Comparison of ENCODE assay signal across 15 cellular contexts in genomic region chr6:169186496-169187169, GRCh38.
DNase-seq lines count a peak whose midpoint lies in the region; ATAC-seq and TF ChIP-seq lines count a peak whose summit lies in the region.
"Had no signal": no experiment of that assay in that cellular context is flagged by ENCODE, and none has a peak within 500 bp of the region (broad histone marks: within the 10 kb centered on the region; RNA-seq: fewer than 3 reads in every experiment).

No MANE protein-coding gene starts in this region.

- no peaks in the 10 kb centered on the region for H3K79me1 ChIP-seq in neuronal stem cell (ENCODE audit: low read depth, low read length)

- H4K20me1 ChIP-seq in osteoblast (ENCODE audit: insufficient read depth, low read length), result no peaks in the 10 kb centered on the region
- H4K20me1 ChIP-seq: BLaER1 had no signal

- no peak overlapping the region for H3K4me3 Mint-ChIP-seq in activated CD4-positive, alpha-beta memory T cell treated with anti-CD3 and anti-CD28 coated beads for 36 hours
- H3K4me3 Mint-ChIP-seq: CD8-positive, alpha-beta memory T cell had no signal

- no CpG with 5 or more reads among the region's 25 CpGs for WGBS in neuronal stem cell (ENCODE audit: extremely low coverage in 2 of 2, insufficient read length in 2 of 2, insufficient replicate concordance in 1 of 2), 2 donors

- no peak overlapping the region for H2BK15ac ChIP-seq in neuronal stem cell (ENCODE audit: low read length)

- H2BK5ac ChIP-seq in neuronal stem cell (ENCODE audit: low read length), result no peak overlapping the region

- H4K8ac ChIP-seq in neuronal stem cell (ENCODE audit: low read depth, low read length), result no peak overlapping the region

- no peaks in the 10 kb centered on the region for H3K79me2 ChIP-seq in osteoblast (ENCODE audit: insufficient read depth, low read length)

- no peaks in the 10 kb centered on the region for H3K9me3 Mint-ChIP-seq in activated CD4-positive, alpha-beta memory T cell treated with anti-CD3 and anti-CD28 coated beads for 36 hours
- H3K9me3 Mint-ChIP-seq: CD8-positive, alpha-beta memory T cell had no signal

- H3K4me3 ChIP-seq in SJCRH30 (peak overlapping the region; percentile 69), neuronal stem cell (ENCODE audit: low read length in 2 of 2) (no peak overlapping the region), osteoblast (ENCODE audit: insufficient read depth, low read length) (no peak overlapping the region)
- H3K4me3 ChIP-seq: BLaER1, GM23248 had no signal

- H3K27ac ChIP-seq in SJCRH30 (peak overlapping the region; percentile 98), neuronal stem cell (replicated peaks; ENCODE audit: low read length) (no peak overlapping the region), osteoblast (ENCODE audit: low read depth, low read length) (no peak overlapping the region)
- H3K27ac ChIP-seq: 22Rv1, BLaER1, GM23248 had no signal

- H3K9me3 ChIP-seq in SJCRH30 (replicated peaks) (0 out of 2 replicates have a peak, but pooled peaks cover 3% of the 10 kb centered on the region), neuronal stem cell (replicated peaks in 1 of 2; ENCODE audit: control insufficient read depth in 2 of 2, insufficient read depth in 1 of 2, low read depth in 1 of 2, low read length in 2 of 2) (no peaks in the 10 kb centered on the region), osteoblast (ENCODE audit: low read depth, low read length) (no peaks in the 10 kb centered on the region)
- H3K9me3 ChIP-seq: Caco-2 had no signal

- H2AK5ac ChIP-seq in neuronal stem cell (ENCODE audit: low read depth, low read length), result no peak overlapping the region

- no peak overlapping the region for H3K4ac ChIP-seq in neuronal stem cell (ENCODE audit: low read length)

- no peaks in the 10 kb centered on the region for H3K27me3 Mint-ChIP-seq in activated CD4-positive, alpha-beta memory T cell treated with anti-CD3 and anti-CD28 coated beads for 36 hours

- H3K27ac Mint-ChIP-seq in activated CD4-positive, alpha-beta memory T cell treated with anti-CD3 and anti-CD28 coated beads for 36 hours, result no peak overlapping the region
- H3K27ac Mint-ChIP-seq: CD8-positive, alpha-beta memory T cell had no signal

- POLR2A ChIA-PET in activated CD4-positive, alpha-beta memory T cell treated with anti-CD3 and anti-CD28 coated beads for 36 hours (lab: Charles Lee), result no interaction called here

- H3K4me1 ChIP-seq in SJCRH30, result peaks cover 49% of the 10 kb centered on the region
- peaks cover 0 to 14% of the 10 kb centered on the region in 2 donors for H3K4me1 ChIP-seq in neuronal stem cell (ENCODE audit: control insufficient read depth in 2 of 2, insufficient read depth in 1 of 2, low read depth in 1 of 2, low read length in 2 of 2)
- peaks cover 27% of the 10 kb centered on the region for H3K4me1 ChIP-seq in osteoblast (ENCODE audit: insufficient read depth, low read length)
- H3K4me1 ChIP-seq: Caco-2 had no signal

- H4K91ac ChIP-seq in neuronal stem cell (ENCODE audit: low read depth, low read length, poor library complexity), result no peak overlapping the region

- peak; percentile 21 for DNase-seq in NK-92 treated with Interleukin-12 subunit alpha and Interleukin-12 subunit beta, amount 100 ng/mL, for 24 hours (lab: John Stamatoyannopoulos, UW)
- DNase-seq in NK-92 (lab: John Stamatoyannopoulos, UW; ENCODE audit: unreplicated experiment) (no peak), SJCRH30 (peak; percentile 75 to 76), mesenteric fat pad (ENCODE audit: low spot score) (peak; percentile 72), neuronal stem cell (ENCODE audit: low spot score) (no peak), osteoblast (ENCODE audit: insufficient read length, low spot score, missing footprints) (no peak)
- no peak for DNase-seq in activated CD4-positive, alpha-beta memory T cell treated with anti-CD3 and anti-CD28 coated beads for 36 hours
- DNase-seq: AML-193, Caco-2, DND-41, GM23248 had no signal

- no peak overlapping the region for H3K4me2 ChIP-seq in neuronal stem cell (ENCODE audit: insufficient read depth, low read length, poor library complexity, severe bottlenecking)
- H3K4me2 ChIP-seq in osteoblast (ENCODE audit: insufficient read depth, low read length), result no peak overlapping the region
- H3K4me2 ChIP-seq: BLaER1 had no signal

- H3K14ac ChIP-seq in neuronal stem cell (ENCODE audit: low read length), result no peak overlapping the region

- H3K27me3 ChIP-seq in SJCRH30 (no peaks in the 10 kb centered on the region), neuronal stem cell (ENCODE audit: control insufficient read depth in 3 of 3, insufficient read depth in 3 of 3, low read depth in 1 of 3, low read length in 3 of 3) (no peaks in the 10 kb centered on the region), osteoblast (ENCODE audit: insufficient read depth, low read length) (no peaks in the 10 kb centered on the region)
- H3K27me3 ChIP-seq: BLaER1 had no signal

- H2AFZ ChIP-seq in neuronal stem cell (ENCODE audit: low read length) (no peak overlapping the region), osteoblast (ENCODE audit: low read length) (no peak overlapping the region)
- H2AFZ ChIP-seq: GM23248 had no signal

- H3K9ac ChIP-seq in neuronal stem cell (ENCODE audit: low read depth, low read length, poor library complexity), result peak overlapping the region; percentile 30
- H3K9ac ChIP-seq: BLaER1, GM23248 had no signal

- H3K23ac ChIP-seq in neuronal stem cell (ENCODE audit: low read depth, low read length, poor library complexity), result no peak overlapping the region

- intact Hi-C loops in activated CD4-positive, alpha-beta memory T cell treated with anti-CD3 and anti-CD28 coated beads for 36 hours (cut with micrococcal nuclease), result no loop called here

- CTCF ChIA-PET in activated CD4-positive, alpha-beta memory T cell treated with anti-CD3 and anti-CD28 coated beads for 36 hours (lab: Charles Lee), result no interaction called here

- TF ChIP-seq CTCF in osteoblast (IDR thresholded peaks at IDR 0.05; ENCODE audit: extremely low read depth, low read depth, low read length), result no peak

- H3K4me1 Mint-ChIP-seq in activated CD4-positive, alpha-beta memory T cell treated with anti-CD3 and anti-CD28 coated beads for 36 hours (ENCODE audit: low read depth), result peaks cover 3% of the 10 kb centered on the region

- peak overlapping the region; percentile 66 for H3K18ac ChIP-seq in neuronal stem cell (ENCODE audit: low read length)

- H2BK120ac ChIP-seq in neuronal stem cell (ENCODE audit: low read depth, low read length), result no peak overlapping the region

- no peak for ATAC-seq in GM19395 (IDR thresholded peaks at IDR 0.05; ENCODE audit: unreplicated experiment)

- no peaks in the 10 kb centered on the region for H3K36me3 Mint-ChIP-seq in activated CD4-positive, alpha-beta memory T cell treated with anti-CD3 and anti-CD28 coated beads for 36 hours
- H3K36me3 Mint-ChIP-seq: CD8-positive, alpha-beta memory T cell had no signal

- peaks cover 56% of the 10 kb centered on the region for H3K36me3 ChIP-seq in SJCRH30
- no peaks in the 10 kb centered on the region for H3K36me3 ChIP-seq in neuronal stem cell (replicated peaks in 1 of 2; ENCODE audit: control insufficient read depth in 2 of 2, insufficient read depth in 2 of 2, low read length in 2 of 2)
- H3K36me3 ChIP-seq in osteoblast (ENCODE audit: insufficient read depth, low read length), result no peaks in the 10 kb centered on the region
- H3K36me3 ChIP-seq: BLaER1 had no signal

- H2BK12ac ChIP-seq in neuronal stem cell (ENCODE audit: low read length), result no peak overlapping the region

Comparison
In these comparisons a context has a peak if more than half of its experiments do, and no peak if none do; other contexts are left out.
1. DNase-seq: peak in NK-92 treated with Interleukin-12 subunit alpha and Interleukin-12 subunit beta, amount 100 ng/mL, for 24 hours (single experiment), SJCRH30 (2 of 2) and mesenteric fat pad (single experiment); none in NK-92 (single experiment), neuronal stem cell (single experiment), activated CD4-positive, alpha-beta memory T cell treated with anti-CD3 and anti-CD28 coated beads for 36 hours (single experiment) and osteoblast (single experiment).